Comparison of ENCODE assay signal across 6 cellular contexts in genomic region chr13:21173767-21174166, GRCh38. TPM values are rescaled to one million over a fixed set of nuclear protein-coding genes. Genes with fewer than 3 reads are reported as not detected.
A peak's percentile ranks its signal among the peaks of the same experiment; 100 is the strongest.
DNase-seq lines count a peak whose midpoint lies in the region; ATAC-seq and TF ChIP-seq lines count a peak whose summit lies in the region.
"Not testable (repeated sequence)": the region's sequence is repeated elsewhere in the genome, so short reads cannot be mapped to it uniquely, and the experiment has no call there.

No MANE protein-coding gene starts in this region.

- not testable (repeated sequence) for H3K9me2 ChIP-seq in GM23338 (ENCODE audit: insufficient read depth); Loucy (replicated peaks; ENCODE audit: low read depth, low read length); PC-3 (replicated peaks; ENCODE audit: low read length)

- peaks cover 13% of the 10 kb centered on the region; the same call in 1 of the 2 replicates for H3K36me3 ChIP-seq in GM23338 (ENCODE audit: insufficient read depth)
- H3K36me3 ChIP-seq in Loucy (ENCODE audit: insufficient read depth, low read length): peaks cover 21% of the 10 kb centered on the region; the same call in 1 of the 2 replicates
- H3K36me3 ChIP-seq in PC-3 (ENCODE audit: low read depth, low read length): peaks cover 18% of the 10 kb centered on the region

- H3K27me3 ChIP-seq in GM23338 (ENCODE audit: insufficient read depth); Loucy (ENCODE audit: insufficient read depth, low read length, poor library complexity, severe bottlenecking); PC-3 (ENCODE audit: low read length): not testable (repeated sequence)

- not testable (repeated sequence) for ATAC-seq in GM23338, PC-3

- BruUV-seq in PC-3 (replicated peaks; lab: Mats Ljungman, UMichigan): not testable (repeated sequence)

- POLR2A ChIA-PET in PC-3 (lab: Charles Lee; ENCODE audit: unreplicated experiment): not testable (repeated sequence)

- CTCF ChIA-PET in PC-3 (lab: Charles Lee): not testable (repeated sequence)

- not testable (repeated sequence) for H3F3A ChIP-seq in GM23338 (replicated peaks; ENCODE audit: low read depth); Loucy (ENCODE audit: low read depth); PC-3 (ENCODE audit: low read length, unreplicated experiment)

- not testable (repeated sequence) for H2AFZ ChIP-seq in GM23338; Loucy (ENCODE audit: low read length); PC-3 (ENCODE audit: low read length)

- peak overlapping the region; percentile 50 for H3K9ac ChIP-seq in Loucy (ENCODE audit: low read depth, low read length, poor library complexity, severe bottlenecking)
- H3K9ac ChIP-seq in PC-3 (ENCODE audit: low read length): not testable (repeated sequence)

- peak overlapping the region; percentile 2; the same call in 1 of the 2 replicates for H3K4me3 ChIP-seq in GM23338
- H3K4me3 ChIP-seq in Loucy (ENCODE audit: low read length, poor library complexity, severe bottlenecking): peak overlapping the region; percentile 57
- H3K4me3 ChIP-seq in PC-3 (ENCODE audit: low read length); skeletal muscle cell (ENCODE audit: low read depth, low read length): not testable (repeated sequence)

- peaks cover 68% of the 10 kb centered on the region for H3K36me3 Mint-ChIP-seq in GM23338 (ENCODE audit: low read depth)
- H3K36me3 Mint-ChIP-seq in activated T-helper 1 cell treated with anti-CD3 and anti-CD28 coated beads, Interleukin-12 subunit alpha, Interleukin-12 subunit beta, Interleukin-2, Interleukin-4 antibody, amounts not matched to agents 30 ng/mL and 10 ng/mL and 1 ng/mL, durations not matched to agents 14 hours and 24 hours and 36 hours (ENCODE audit: low read depth): peaks cover 15% of the 10 kb centered on the region

- H3K27ac ChIP-seq in GM23338 (ENCODE audit: low read depth): peak overlapping the region; percentile 29; the same call in 1 of the 2 replicates
- H3K27ac ChIP-seq in PC-3 (ENCODE audit: low read length): not testable (repeated sequence)

- H3K4me3 Mint-ChIP-seq in GM23338: peak overlapping the region; percentile 14; the same call in 1 of the 3 replicates
- H3K4me3 Mint-ChIP-seq in activated T-helper 1 cell treated with anti-CD3 and anti-CD28 coated beads, Interleukin-12 subunit alpha, Interleukin-12 subunit beta, Interleukin-2, Interleukin-4 antibody, amounts not matched to agents 30 ng/mL and 10 ng/mL and 1 ng/mL, durations not matched to agents 14 hours and 24 hours and 36 hours: peak overlapping the region; percentile 68

- peaks cover 20% of the 10 kb centered on the region for H3K4me1 Mint-ChIP-seq in GM23338
- peaks cover 34% of the 10 kb centered on the region for H3K4me1 Mint-ChIP-seq in activated T-helper 1 cell treated with anti-CD3 and anti-CD28 coated beads, Interleukin-12 subunit alpha, Interleukin-12 subunit beta, Interleukin-2, Interleukin-4 antibody, amounts not matched to agents 30 ng/mL and 10 ng/mL and 1 ng/mL, durations not matched to agents 14 hours and 24 hours and 36 hours (ENCODE audit: low read depth)

- H3K9me3 Mint-ChIP-seq in GM23338: peaks cover 20% of the 10 kb centered on the region; the same call in 2 of the 3 replicates
- not testable (repeated sequence) for H3K9me3 Mint-ChIP-seq in activated T-helper 1 cell treated with anti-CD3 and anti-CD28 coated beads, Interleukin-12 subunit alpha, Interleukin-12 subunit beta, Interleukin-2, Interleukin-4 antibody, amounts not matched to agents 30 ng/mL and 10 ng/mL and 1 ng/mL, durations not matched to agents 14 hours and 24 hours and 36 hours

- H3K79me2 ChIP-seq in GM23338 (replicated peaks; ENCODE audit: insufficient read depth) (peaks cover 88% of the 10 kb centered on the region), Loucy (ENCODE audit: insufficient read depth, low read length) (peaks cover 90% of the 10 kb centered on the region), PC-3 (ENCODE audit: low read length) (peaks cover 83% of the 10 kb centered on the region)

- intact Hi-C loops in PC-3 (cut with micrococcal nuclease): not testable (repeated sequence)
- intact Hi-C loops in activated T-helper 1 cell treated with anti-CD3 and anti-CD28 coated beads, Interleukin-12 subunit alpha, Interleukin-12 subunit beta, Interleukin-2, Interleukin-4 antibody, amounts not matched to agents 30 ng/mL and 10 ng/mL and 1 ng/mL, durations not matched to agents 14 hours and 24 hours and 36 hours (cut with micrococcal nuclease): loop anchor here (10.0 kb wide), 1 partner anchor 469 kb away; the partner anchor contains the start of gene IL17D

- H3K4me1 ChIP-seq in GM23338 (ENCODE audit: insufficient read depth) (peaks cover 18% of the 10 kb centered on the region), Loucy (ENCODE audit: insufficient read depth, low read length, poor library complexity, severe bottlenecking) (peaks cover 34% of the 10 kb centered on the region), PC-3 (ENCODE audit: insufficient read depth, low read length) (peaks cover 17% of the 10 kb centered on the region; the same call in 1 of the 2 replicates)

- DNase-seq in GM23338 (ENCODE audit: low spot score); PC-3; activated T-helper 1 cell treated with anti-CD3 and anti-CD28 coated beads, Interleukin-12 subunit alpha, Interleukin-12 subunit beta, Interleukin-2, Interleukin-4 antibody, amounts not matched to agents 30 ng/mL and 10 ng/mL and 1 ng/mL, durations not matched to agents 14 hours and 24 hours and 36 hours (ENCODE audit: low spot score): not testable (repeated sequence)
- DNase-seq in myocyte (ENCODE audit: low read depth): peak; percentile 30
- peak; percentile 4 for DNase-seq in skeletal muscle cell (ENCODE audit: low read depth)

- H3K27ac Mint-ChIP-seq in GM23338: not testable (repeated sequence)
- H3K27ac Mint-ChIP-seq in activated T-helper 1 cell treated with anti-CD3 and anti-CD28 coated beads, Interleukin-12 subunit alpha, Interleukin-12 subunit beta, Interleukin-2, Interleukin-4 antibody, amounts not matched to agents 30 ng/mL and 10 ng/mL and 1 ng/mL, durations not matched to agents 14 hours and 24 hours and 36 hours: peak overlapping the region; percentile 40

- H4K20me1 ChIP-seq in GM23338 (replicated peaks; ENCODE audit: insufficient read depth): peaks cover 11% of the 10 kb centered on the region; the same call in 1 of the 2 replicates
- H4K20me1 ChIP-seq in Loucy (ENCODE audit: insufficient read depth, low read length, poor library complexity, severe bottlenecking): peaks cover 22% of the 10 kb centered on the region
- not testable (repeated sequence) for H4K20me1 ChIP-seq in PC-3 (ENCODE audit: low read length)

- peaks cover 18% of the 10 kb centered on the region for H3K27me3 Mint-ChIP-seq in GM23338 (ENCODE audit: insufficient read depth, low read depth, poor library complexity)
- H3K27me3 Mint-ChIP-seq in activated T-helper 1 cell treated with anti-CD3 and anti-CD28 coated beads, Interleukin-12 subunit alpha, Interleukin-12 subunit beta, Interleukin-2, Interleukin-4 antibody, amounts not matched to agents 30 ng/mL and 10 ng/mL and 1 ng/mL, durations not matched to agents 14 hours and 24 hours and 36 hours (ENCODE audit: insufficient read depth): not testable (repeated sequence)

- TF ChIP-seq CTCF in GM23338 (conservative IDR thresholded peaks at IDR 0.05; ENCODE audit: low read depth in 2 of 2); Loucy (conservative IDR thresholded peaks at IDR 0.05; ENCODE audit: low read length); PC-3 (conservative IDR thresholded peaks at IDR 0.05; ENCODE audit: low read depth, low read length): not testable (repeated sequence)

- H3K9me3 ChIP-seq in Loucy (ENCODE audit: insufficient read depth, low read depth, low read length); PC-3 (ENCODE audit: low read length): not testable (repeated sequence)

- H3K4me2 ChIP-seq in GM23338: peak overlapping the region; percentile 19; the same call in 1 of the 2 replicates
- H3K4me2 ChIP-seq in Loucy (ENCODE audit: low read depth, low read length, poor library complexity, severe bottlenecking): peak overlapping the region; percentile 66
- peak overlapping the region; percentile 20; the same call in 1 of the 2 replicates for H3K4me2 ChIP-seq in PC-3 (ENCODE audit: low read length)

RNA-seq across cellular contexts. Expression of gene SKA3, which starts 2.6 kb away (rescaled TPM):
- total RNA-seq in GM23338 (2014; rRNA removed; shearing (Covaris generic)): 65.9 and 70.2 TPM in 2 replicates
- polyA plus RNA-seq in GM23338 (2016; fragmentation: Nextera tagmentation; extraction: Ambion mirVana): 179 TPM in 2 replicates
- total RNA-seq in PC-3 (2014; rRNA removed) (29.0 and 32.4 TPM in 2 replicates), myocyte (2.5 and 3.1 TPM in 2 replicates)
- total RNA-seq in activated T-helper 1 cell treated with anti-CD3 and anti-CD28 coated beads, Interleukin-12 subunit alpha, Interleukin-12 subunit beta, Interleukin-2, Interleukin-4 antibody, amounts not matched to agents 30 ng/mL and 10 ng/mL and 1 ng/mL, durations not matched to agents 14 hours and 24 hours and 36 hours: 29.4 and 32.4 TPM in 2 replicates
- 0.18 TPM for polyA plus RNA-seq in myocyte (2012)

RNA-seq across cellular contexts. Expression of gene MRPL57, which starts 2.7 kb away (rescaled TPM):
- 39.5 and 41.6 TPM in 2 replicates for total RNA-seq in GM23338 (2014; rRNA removed; shearing (Covaris generic))
- polyA plus RNA-seq in GM23338 (2016; fragmentation: Nextera tagmentation; extraction: Ambion mirVana): 110 and 119 TPM in 2 replicates
- total RNA-seq in PC-3 (2014; rRNA removed): 56.4 and 92.3 TPM in 2 replicates
- 31.4 and 33.3 TPM in 2 replicates for total RNA-seq in activated T-helper 1 cell treated with anti-CD3 and anti-CD28 coated beads, Interleukin-12 subunit alpha, Interleukin-12 subunit beta, Interleukin-2, Interleukin-4 antibody, amounts not matched to agents 30 ng/mL and 10 ng/mL and 1 ng/mL, durations not matched to agents 14 hours and 24 hours and 36 hours
- total RNA-seq in myocyte: 31.7 and 35.2 TPM in 2 replicates
- polyA plus RNA-seq in myocyte (2012): 22.8 TPM

RNA-seq across cellular contexts. Expression of gene SAP18, which starts 33.8 kb away (rescaled TPM):
- 87.5 and 129 TPM in 2 replicates for total RNA-seq in GM23338 (2014; rRNA removed; shearing (Covaris generic))
- polyA plus RNA-seq in GM23338 (2016; fragmentation: Nextera tagmentation; extraction: Ambion mirVana): 1,174 and 1,292 TPM in 2 replicates
- total RNA-seq in PC-3 (2014; rRNA removed): 54.8 and 83.8 TPM in 2 replicates
- 265 and 280 TPM in 2 replicates for total RNA-seq in activated T-helper 1 cell treated with anti-CD3 and anti-CD28 coated beads, Interleukin-12 subunit alpha, Interleukin-12 subunit beta, Interleukin-2, Interleukin-4 antibody, amounts not matched to agents 30 ng/mL and 10 ng/mL and 1 ng/mL, durations not matched to agents 14 hours and 24 hours and 36 hours
- 53.4 and 60.6 TPM in 2 replicates for total RNA-seq in myocyte
- 123 TPM for polyA plus RNA-seq in myocyte (2012)
